In the genomic region with DNA sequence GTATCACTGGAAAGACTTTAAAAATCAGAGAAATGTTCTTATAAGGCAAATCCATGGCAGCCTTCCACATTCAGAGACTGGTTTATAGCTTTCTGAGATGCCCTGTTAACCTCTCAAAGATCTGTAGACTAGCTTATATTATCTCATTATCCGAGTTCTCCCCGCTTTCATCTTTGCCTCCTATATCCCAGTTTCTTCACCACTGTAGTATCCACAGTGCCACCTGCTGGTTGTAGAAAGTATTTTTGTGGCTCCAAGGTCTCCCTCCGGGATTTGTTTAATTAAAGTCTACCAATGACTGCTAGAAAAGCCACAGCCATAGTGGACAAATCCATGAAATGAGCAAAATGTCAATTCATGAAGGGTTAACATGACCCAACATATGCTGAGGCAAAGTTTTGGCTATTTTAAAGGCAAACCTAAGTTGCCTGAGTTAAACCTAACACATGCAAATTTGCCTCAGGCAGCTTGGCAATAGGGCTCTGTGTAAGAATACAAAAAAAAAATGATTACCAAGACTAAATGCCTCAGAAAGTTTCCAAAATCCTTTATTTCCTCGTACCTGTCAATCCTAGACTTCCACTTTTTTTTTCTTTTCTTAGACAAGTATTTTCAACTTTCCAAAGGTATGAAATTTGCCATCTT, we compare ENCODE assay signal across 8 cellular contexts.
A peak's percentile ranks its signal among the peaks of the same experiment; 100 is the strongest.
DNase-seq lines count a peak whose midpoint lies in the region; ATAC-seq and TF ChIP-seq lines count a peak whose summit lies in the region.

No MANE protein-coding gene starts in this region.

- H3K36me3 ChIP-seq in fibroblast of lung (ENCODE audit: control insufficient read depth, insufficient read depth, low read length) (no peaks in the 10 kb centered on the region), tibial artery (no peaks in the 10 kb centered on the region)

- no peak overlapping the region for H3K9ac ChIP-seq in H9 (ENCODE audit: extremely low read depth, insufficient read length, low read length)
- no peak overlapping the region for H3K9ac ChIP-seq in fibroblast of lung (ENCODE audit: insufficient read depth, low read length)

- no peaks in the 10 kb centered on the region for H3K9me3 Mint-ChIP-seq in H9
- no peaks in the 10 kb centered on the region for H3K9me3 Mint-ChIP-seq in activated CD4-positive, alpha-beta memory T cell treated with anti-CD3 and anti-CD28 coated beads for 36 hours
- no peaks in the 10 kb centered on the region for H3K9me3 Mint-ChIP-seq in nephron progenitor cell

- H4K5ac ChIP-seq in H9 (ENCODE audit: insufficient read length, low read depth, low read length): no peak overlapping the region

- no CpG with 5 or more reads among the region's 4 CpGs for WGBS in H9 (ENCODE audit: extremely low coverage, insufficient read length, low lambda C conversion rate)

- H2AFZ ChIP-seq in H9 (ENCODE audit: low read length) (no peak overlapping the region), fibroblast of lung (ENCODE audit: low read length) (no peak overlapping the region)

- peak; percentile 7 for DNase-seq in CMK (ENCODE audit: low read depth)
- peak; percentile 64 for DNase-seq in H9
- DNase-seq in NCI-H226: peak; percentile 44
- DNase-seq in activated CD4-positive, alpha-beta memory T cell treated with anti-CD3 and anti-CD28 coated beads for 36 hours: peak; percentile 50
- peak; percentile 65 to 83 for DNase-seq in fibroblast of lung (ENCODE audit: low read depth in 2 of 2)
- peak; percentile 77 for DNase-seq in nephron progenitor cell
- DNase-seq in tibial artery: peak; percentile 67 to 69

- H3K27me3 Mint-ChIP-seq in H9 (ENCODE audit: low read depth) (no peaks in the 10 kb centered on the region; the same call in 1 of the 2 replicates), nephron progenitor cell (ENCODE audit: low read depth, poor library complexity) (no peaks in the 10 kb centered on the region)
- H3K27me3 Mint-ChIP-seq in activated CD4-positive, alpha-beta memory T cell treated with anti-CD3 and anti-CD28 coated beads for 36 hours: peaks cover 26% of the 10 kb centered on the region

- H3K18ac ChIP-seq in H9 (ENCODE audit: insufficient read length, low read depth, low read length): no peak overlapping the region

- CTCF ChIA-PET in activated CD4-positive, alpha-beta memory T cell treated with anti-CD3 and anti-CD28 coated beads for 36 hours (lab: Charles Lee): interaction anchor here (0.6 to 3.1 kb wide), 18 partner anchors 8 to 1353 kb away, joined by 3 to 21 read pairs (median 3); no protein-coding TSS in a partner anchor

- H3K9me3 ChIP-seq in H9 (ENCODE audit: control insufficient read depth, low read depth, low read length) (no peaks in the 10 kb centered on the region), fibroblast of lung (ENCODE audit: control insufficient read depth, insufficient read depth, low read depth, low read length) (no peaks in the 10 kb centered on the region), tibial artery (no peaks in the 10 kb centered on the region)

- H3K23ac ChIP-seq in H9 (ENCODE audit: insufficient read length, low read depth, low read length): no peak overlapping the region

- no peak overlapping the region for H4K91ac ChIP-seq in H9 (ENCODE audit: insufficient read length, low read depth, low read length)

- no peaks in the 10 kb centered on the region for H3K36me3 Mint-ChIP-seq in H9 (ENCODE audit: insufficient read depth in 1 of 3, low read depth in 3 of 3)
- H3K36me3 Mint-ChIP-seq in activated CD4-positive, alpha-beta memory T cell treated with anti-CD3 and anti-CD28 coated beads for 36 hours: no peaks in the 10 kb centered on the region
- no peaks in the 10 kb centered on the region for H3K36me3 Mint-ChIP-seq in nephron progenitor cell (ENCODE audit: low read depth)

- TF ChIP-seq CTCF in H9 (conservative IDR thresholded peaks at IDR 0.05) (peak; percentile 93), fibroblast of lung (conservative IDR thresholded peaks at IDR 0.05 in 1 of 2, IDR thresholded peaks at IDR 0.05 in 1 of 2; ENCODE audit: low read depth in 1 of 2, low read length in 2 of 2) (peak; percentile 78 to 84), nephron progenitor cell (IDR thresholded peaks at IDR 0.05) (peak; percentile 93), tibial artery (IDR thresholded peaks at IDR 0.05) (peak; percentile 84 to 87)

- intact Hi-C loops in activated CD4-positive, alpha-beta memory T cell treated with anti-CD3 and anti-CD28 coated beads for 36 hours (cut with micrococcal nuclease): loop anchor here (1.0 to 10.0 kb wide), 4 partner anchors 169 to 637 kb away; partner anchors contain the start of gene BMP4
- intact Hi-C loops in tibial artery (cut with DNase I; ENCODE audit: low total_unique reads): loop anchor here (5.0 kb wide), 1 partner anchor 638 kb away; no protein-coding TSS in a partner anchor

- no peak overlapping the region for H2BK120ac ChIP-seq in H9 (ENCODE audit: low read depth, low read length, poor library complexity, severe bottlenecking)

- H3K27me3 ChIP-seq in H9 (ENCODE audit: insufficient read depth, low read length) (no peaks in the 10 kb centered on the region), fibroblast of lung (ENCODE audit: control insufficient read depth, insufficient read depth, low read length) (no peaks in the 10 kb centered on the region), tibial artery (no peaks in the 10 kb centered on the region)

- no peak overlapping the region for H3T11ph ChIP-seq in H9 (ENCODE audit: low read length)

- no peak overlapping the region for H3K4me3 ChIP-seq in fibroblast of lung (replicated peaks in 1 of 4; ENCODE audit: control extremely low read depth in 1 of 4, insufficient read depth in 1 of 4, low read depth in 3 of 4, low read length in 4 of 4)
- no peak overlapping the region for H3K4me3 ChIP-seq in tibial artery

- no peak overlapping the region for H2BK12ac ChIP-seq in H9 (ENCODE audit: insufficient read length, low read depth, low read length)

- H3K4me1 ChIP-seq in H9 (ENCODE audit: insufficient read depth, low read length) (no peaks in the 10 kb centered on the region), fibroblast of lung (ENCODE audit: control insufficient read depth, extremely low read depth, insufficient read depth, low read length) (no peaks in the 10 kb centered on the region), tibial artery (peaks cover 0 to 38% (median 25%) of the 10 kb centered on the region in 4 donors)

- H3K4me1 Mint-ChIP-seq in H9 (peaks cover 6 to 7% of the 10 kb centered on the region in 2 experiments; a peak in 3 of 4 replicates), nephron progenitor cell (peaks cover 90% of the 10 kb centered on the region)
- H3K4me1 Mint-ChIP-seq in activated CD4-positive, alpha-beta memory T cell treated with anti-CD3 and anti-CD28 coated beads for 36 hours (ENCODE audit: low read depth): peaks cover 8% of the 10 kb centered on the region

- H4K20me1 ChIP-seq in H9 (ENCODE audit: control insufficient read depth, insufficient read depth, insufficient read length) (no peaks in the 10 kb centered on the region), fibroblast of lung (ENCODE audit: control insufficient read depth, extremely low read depth, insufficient read depth, low read length) (no peaks in the 10 kb centered on the region)

- no peak overlapping the region for H2BK20ac ChIP-seq in H9 (ENCODE audit: low read depth, low read length, poor library complexity, severe bottlenecking)

- no peak overlapping the region for H4K8ac ChIP-seq in H9 (replicated peaks; ENCODE audit: insufficient read length, low read depth, low read length)

- H3K79me2 ChIP-seq in H9 (ENCODE audit: insufficient read depth, low read length) (no peaks in the 10 kb centered on the region), fibroblast of lung (ENCODE audit: control insufficient read depth, insufficient read depth, low read length) (no peaks in the 10 kb centered on the region)

- H3K27ac ChIP-seq in H9 (ENCODE audit: insufficient read length, low read depth, low read length): no peak overlapping the region
- no peak overlapping the region for H3K27ac ChIP-seq in fibroblast of lung (ENCODE audit: insufficient read depth, low read length)
- no peak overlapping the region for H3K27ac ChIP-seq in tibial artery

- no peak overlapping the region for H3K4ac ChIP-seq in H9 (ENCODE audit: low read depth, low read length)

- no peak for ATAC-seq in HG03521 (IDR thresholded peaks at IDR 0.05; ENCODE audit: unreplicated experiment)

- H2BK5ac ChIP-seq in H9 (ENCODE audit: insufficient read length, low read length): no peak overlapping the region

- no peak overlapping the region for H3K14ac ChIP-seq in H9 (ENCODE audit: insufficient read depth, low read length)

- H3K27ac Mint-ChIP-seq in H9 (no peak overlapping the region), nephron progenitor cell (peak overlapping the region; percentile 46)
- no peak overlapping the region for H3K27ac Mint-ChIP-seq in activated CD4-positive, alpha-beta memory T cell treated with anti-CD3 and anti-CD28 coated beads for 36 hours

- no peak overlapping the region for H2AK5ac ChIP-seq in H9 (ENCODE audit: insufficient read length, low read length)

- H3K79me1 ChIP-seq in H9 (ENCODE audit: insufficient read depth, low read depth, low read length, poor library complexity, severe bottlenecking): no peaks in the 10 kb centered on the region

- H3K4me2 ChIP-seq in H9 (ENCODE audit: insufficient read depth, insufficient read length, low read length): no peak overlapping the region
- H3K4me2 ChIP-seq in fibroblast of lung (ENCODE audit: extremely low read depth, insufficient read depth, low read length): peak overlapping the region; percentile 16

- POLR2A ChIA-PET in activated CD4-positive, alpha-beta memory T cell treated with anti-CD3 and anti-CD28 coated beads for 36 hours (lab: Charles Lee): no interaction called here

- H3K4me3 Mint-ChIP-seq in H9 (no peak overlapping the region), nephron progenitor cell (peak overlapping the region; percentile 9)
- H3K4me3 Mint-ChIP-seq in activated CD4-positive, alpha-beta memory T cell treated with anti-CD3 and anti-CD28 coated beads for 36 hours: no peak overlapping the region

- no peak overlapping the region for H2BK15ac ChIP-seq in H9 (ENCODE audit: low read depth, low read length)

- no peaks in the 10 kb centered on the region for H3K23me2 ChIP-seq in H9 (ENCODE audit: insufficient read length, low read depth, low read length, poor library complexity, severe bottlenecking)

- no peak overlapping the region for H3K56ac ChIP-seq in H9 (ENCODE audit: insufficient read length, low read depth, low read length)

Comparison
In these comparisons a context has a peak if more than half of its experiments do, and no peak if none do; other contexts are left out.
1. DNase-seq: peak in every context shown above with its lines; median percentile 77 in nephron progenitor cell; 74 in fibroblast of lung; 68 in tibial artery; 64 in H9; 50 in activated CD4-positive, alpha-beta memory T cell treated with anti-CD3 and anti-CD28 coated beads for 36 hours; 44 in NCI-H226; 7 in CMK.